In the genomic region with DNA sequence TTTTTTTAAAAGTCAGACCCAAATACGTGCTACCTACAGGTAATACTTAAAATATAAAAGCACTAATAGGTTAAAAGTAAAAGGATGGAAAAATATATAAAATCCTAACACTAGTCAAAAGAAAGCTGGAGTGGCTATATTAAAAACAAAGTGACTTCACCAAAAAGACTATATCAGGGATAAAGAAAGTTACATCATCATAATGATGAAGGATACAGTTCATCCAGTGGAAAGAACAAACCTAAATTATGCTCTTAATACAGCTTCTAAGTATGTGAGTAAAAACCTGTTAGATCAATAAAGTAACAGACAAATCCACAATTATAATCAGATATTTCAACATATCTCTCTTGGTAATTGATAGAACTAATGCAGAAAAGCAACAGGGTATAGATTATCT, we compare ENCODE assay signal across 15 cellular contexts. TPM values are rescaled to one million over a fixed set of nuclear protein-coding genes. Genes with fewer than 3 reads are reported as not detected.
DNase-seq lines count a peak whose midpoint lies in the region; ATAC-seq and TF ChIP-seq lines count a peak whose summit lies in the region.
"Had no signal": no experiment of that assay in that cellular context is flagged by ENCODE, and none has a peak within 500 bp of the region (broad histone marks: within the 10 kb centered on the region; RNA-seq: fewer than 3 reads in every experiment).

No MANE protein-coding gene starts in this region.

- H3K4me1 Mint-ChIP-seq in CD8-positive, alpha-beta memory T cell = peaks cover 43 to 54% (median 52%) of the 10 kb centered on the region in 3 donors
- peaks cover 21% of the 10 kb centered on the region for H3K4me1 Mint-ChIP-seq in activated T-helper 17 cell treated with anti-CD3 and anti-CD28 coated beads, Interleukin-2, amount 50 U/mL, for 72 hours
- peaks cover 31 to 52% (median 46%) of the 10 kb centered on the region in 7 donors for H3K4me1 Mint-ChIP-seq in naive thymus-derived CD4-positive, alpha-beta T cell

- peaks cover 16% of the 10 kb centered on the region for H3K4me1 ChIP-seq in CD8-positive, alpha-beta memory T cell (ENCODE audit: insufficient read depth, low read length)
- H3K4me1 ChIP-seq in HEK293 (ENCODE audit: control insufficient read depth, insufficient read depth, low read length) (peaks cover 16% of the 10 kb centered on the region; the same call in 1 of the 2 replicates), aorta (ENCODE audit: control insufficient read depth in 1 of 2, insufficient read depth in 2 of 2, low read length in 2 of 2) (no peaks in the 10 kb centered on the region)
- H3K4me1 ChIP-seq in naive thymus-derived CD4-positive, alpha-beta T cell (ENCODE audit: control insufficient read depth in 2 of 2, insufficient read depth in 2 of 2, low read length in 2 of 2) = peaks cover 12% of the 10 kb centered on the region in 2 donors

- 84 to 88% methylated on average over 1 of the region's 1 CpG for WGBS in aorta, 2 donors

- H3K27me3 ChIP-seq in CD8-positive, alpha-beta memory T cell (ENCODE audit: insufficient read depth, low read length, poor library complexity, severe bottlenecking) = no peaks in the 10 kb centered on the region
- H3K27me3 ChIP-seq in naive thymus-derived CD4-positive, alpha-beta T cell (ENCODE audit: control insufficient read depth in 2 of 2, insufficient read depth in 2 of 2, low read length in 2 of 2) = no peaks in the 10 kb centered on the region
- no peaks in the 10 kb centered on the region for H3K27me3 ChIP-seq in aorta (ENCODE audit: control insufficient read depth in 1 of 2, insufficient read depth in 2 of 2, low read length in 1 of 2)
- H3K27me3 ChIP-seq: thyroid gland had no signal

- H3K4me3 ChIP-seq in CD8-positive, alpha-beta memory T cell (ENCODE audit: low read length) = no peak overlapping the region
- H3K4me3 ChIP-seq in HEK293 (ENCODE audit: low read depth, low read length) (no peak overlapping the region), aorta (ENCODE audit: low read length in 2 of 2) (no peak overlapping the region)
- H3K4me3 ChIP-seq in naive thymus-derived CD4-positive, alpha-beta T cell (ENCODE audit: low read length) = no peak overlapping the region

- no peak overlapping the region for H3K27ac Mint-ChIP-seq in CD8-positive, alpha-beta memory T cell
- H3K27ac Mint-ChIP-seq in activated T-helper 17 cell treated with anti-CD3 and anti-CD28 coated beads, Interleukin-2, amount 50 U/mL, for 72 hours = no peak overlapping the region
- peak overlapping the region in 4 of 9 donors; percentile 89 to 99 (median 98) for H3K27ac Mint-ChIP-seq in naive thymus-derived CD4-positive, alpha-beta T cell

- intact Hi-C loops in naive thymus-derived CD4-positive, alpha-beta T cell (cut with micrococcal nuclease) = loop anchor here in 1 of 2 donors (5.0 kb wide), 1 partner anchor 35 kb away; a partner anchor contains a TSS
- intact Hi-C loops in aorta (cut with DNase I) = no loop called here

- peak overlapping the region; percentile 94 to 100 (median 100) for H3K4me3 Mint-ChIP-seq in CD8-positive, alpha-beta memory T cell
- H3K4me3 Mint-ChIP-seq in activated T-helper 17 cell treated with anti-CD3 and anti-CD28 coated beads, Interleukin-2, amount 50 U/mL, for 72 hours = peak overlapping the region; percentile 97
- H3K4me3 Mint-ChIP-seq in naive thymus-derived CD4-positive, alpha-beta T cell = peak overlapping the region in 9 of 10 donors; percentile 97 to 100 (median 99)

- peaks cover 5 to 13% (median 10%) of the 10 kb centered on the region in 3 donors for H3K36me3 Mint-ChIP-seq in CD8-positive, alpha-beta memory T cell
- H3K36me3 Mint-ChIP-seq in activated T-helper 17 cell treated with anti-CD3 and anti-CD28 coated beads, Interleukin-2, amount 50 U/mL, for 72 hours (ENCODE audit: low read depth) = no peaks in the 10 kb centered on the region
- peaks cover 17 to 34% (median 22%) of the 10 kb centered on the region in 5 donors for H3K36me3 Mint-ChIP-seq in naive thymus-derived CD4-positive, alpha-beta T cell

- H3K9me3 ChIP-seq in CD8-positive, alpha-beta memory T cell (ENCODE audit: low read length) = peaks cover 5% of the 10 kb centered on the region
- H3K9me3 ChIP-seq in HEK293 (ENCODE audit: control insufficient read depth, insufficient read depth, low read depth, low read length) (peaks cover 28% of the 10 kb centered on the region), aorta (ENCODE audit: control insufficient read depth, low read length) (no peaks in the 10 kb centered on the region)
- peaks cover 0 to 13% (median 0%) of the 10 kb centered on the region in 3 experiments for H3K9me3 ChIP-seq in naive thymus-derived CD4-positive, alpha-beta T cell (ENCODE audit: control insufficient read depth in 2 of 3, low read length in 3 of 3)
- H3K9me3 ChIP-seq: thyroid gland had no signal

- TF ChIP-seq CTCF in HEK293 (tag by site-specific recombination; IDR thresholded peaks at IDR 0.05) = no peak

- no peaks in the 10 kb centered on the region for H3K36me3 ChIP-seq in CD8-positive, alpha-beta memory T cell (ENCODE audit: insufficient read depth, low read length)
- H3K36me3 ChIP-seq in HEK293 (ENCODE audit: control insufficient read depth in 2 of 2, insufficient read depth in 1 of 2, low read length in 2 of 2) = peaks cover 0 to 26% of the 10 kb centered on the region in 2 experiments; a peak in 2 of 3 replicates
- peaks cover 0 to 7% (median 0%) of the 10 kb centered on the region in 3 experiments for H3K36me3 ChIP-seq in naive thymus-derived CD4-positive, alpha-beta T cell (ENCODE audit: control insufficient read depth in 2 of 3, insufficient read depth in 3 of 3, low read length in 3 of 3)
- H3K36me3 ChIP-seq in aorta (ENCODE audit: control insufficient read depth in 1 of 2, insufficient read depth in 2 of 2, low read length in 1 of 2) = no peaks in the 10 kb centered on the region
- H3K36me3 ChIP-seq: thyroid gland had no signal

- peaks cover 17 to 28% (median 23%) of the 10 kb centered on the region in 5 donors for H3K9me3 Mint-ChIP-seq in CD8-positive, alpha-beta memory T cell
- peaks cover 9% of the 10 kb centered on the region for H3K9me3 Mint-ChIP-seq in activated T-helper 17 cell treated with anti-CD3 and anti-CD28 coated beads, Interleukin-2, amount 50 U/mL, for 72 hours
- peaks cover 7 to 41% (median 24%) of the 10 kb centered on the region in 11 donors for H3K9me3 Mint-ChIP-seq in naive thymus-derived CD4-positive, alpha-beta T cell

- CTCF ChIA-PET in CD8-positive, alpha-beta memory T cell (lab: Charles Lee) = interaction anchor here (2.2 kb wide), 1 partner anchor 87 kb away, joined by 4 read pairs; a partner anchor contains a TSS
- CTCF ChIA-PET in HEK293 (lab: Yijun Ruan, JAX) = interaction anchor here (1.0 to 1.7 kb wide), 3 partner anchors 8 to 577 kb away, joined by 4 to 9 read pairs (median 5); no protein-coding TSS in a partner anchor
- CTCF ChIA-PET in naive thymus-derived CD4-positive, alpha-beta T cell (lab: Charles Lee) = no interaction called here

- no peak overlapping the region for H3K27ac ChIP-seq in CD8-positive, alpha-beta memory T cell (ENCODE audit: low read depth, low read length)
- H3K27ac ChIP-seq in HEK293 (ENCODE audit: extremely low read depth, low read depth, low read length) (no peak overlapping the region), aorta (ENCODE audit: low read depth in 1 of 2, low read length in 2 of 2) (no peak overlapping the region)
- H3K27ac ChIP-seq in naive thymus-derived CD4-positive, alpha-beta T cell (ENCODE audit: low read depth, low read length) = no peak overlapping the region
- H3K27ac ChIP-seq: thyroid gland had no signal

- POLR2A ChIA-PET in CD8-positive, alpha-beta memory T cell (lab: Charles Lee) = interaction anchor here (1.3 to 1.5 kb wide), 2 partner anchors 34 to 87 kb away, joined by 3 to 4 read pairs; a partner anchor contains a TSS
- POLR2A ChIA-PET in HEK293 (lab: Yijun Ruan, JAX) = interaction anchor here (1.1 to 2.3 kb wide), 3 partner anchors 33 to 211 kb away, joined by 3 to 9 read pairs (median 4); a partner anchor contains a TSS
- POLR2A ChIA-PET in naive thymus-derived CD4-positive, alpha-beta T cell (lab: Charles Lee) = interaction anchor here (2.8 to 3.4 kb wide), 2 partner anchors 33 to 60 kb away, joined by 12 to 13 read pairs; a partner anchor contains a TSS

- ATAC-seq in activated T-helper 17 cell treated with anti-CD3 and anti-CD28 coated beads, Interleukin-2, amount 50 U/mL, for 72 hours (replicated peaks) = no peak
- ATAC-seq in naive thymus-derived CD4-positive, alpha-beta T cell = no peak
- no peak for ATAC-seq in GM18907 (IDR thresholded peaks at IDR 0.05; ENCODE audit: unreplicated experiment)
- ATAC-seq in aorta (ENCODE audit: low FRiP score) = no peak

- peaks cover 11 to 14% of the 10 kb centered on the region in 2 donors for H3K27me3 Mint-ChIP-seq in CD8-positive, alpha-beta memory T cell
- peaks cover 6% of the 10 kb centered on the region for H3K27me3 Mint-ChIP-seq in activated T-helper 17 cell treated with anti-CD3 and anti-CD28 coated beads, Interleukin-2, amount 50 U/mL, for 72 hours
- H3K27me3 Mint-ChIP-seq in naive thymus-derived CD4-positive, alpha-beta T cell = peaks cover 0 to 14% (median 6%) of the 10 kb centered on the region in 5 donors

- DNase-seq in CD8-positive, alpha-beta memory T cell = no peak
- no peak for DNase-seq in naive thymus-derived CD4-positive, alpha-beta T cell
- DNase-seq in AG08395 (ENCODE audit: low spot score) = no peak
- DNase-seq in SK-N-DZ (ENCODE audit: low spot score) = no peak
- DNase-seq in aorta = no peak
- DNase-seq: activated CD4-positive, CD25-positive, alpha-beta regulatory T cell; activated naive CD4-positive, alpha-beta T cell treated with anti-CD3 and anti-CD28 coated beads, Interleukin-2, amount 50 U/mL, for 16 hours; NCI-H1092 treated with DMSO at 0.1 percent for 48 hours; NCI-H345; RPMI8226; small intestine; thyroid gland had no signal

RNA-seq across cellular contexts. Expression of a gene that starts 1.1 kb away (rescaled TPM):
- total RNA-seq in CD8-positive, alpha-beta memory T cell = 10 to 100 TPM; 16.8 to 21.3 TPM
- polyA plus RNA-seq in CD8-positive, alpha-beta memory T cell = 12.0 TPM
- 10 to 100 TPM; 12.1 to 20.9 TPM for total RNA-seq in activated T-helper 17 cell treated with anti-CD3 and anti-CD28 coated beads, Interleukin-2, amount 50 U/mL, for 72 hours
- 10 to 100 TPM; 22.7 to 85.2 (median 35.2) TPM for total RNA-seq in naive thymus-derived CD4-positive, alpha-beta T cell
- polyA plus RNA-seq in naive thymus-derived CD4-positive, alpha-beta T cell = 10 to 100 TPM; 12.0 to 22.9 TPM
- 10.8 and 31.1 TPM in 2 replicates for polyA plus RNA-seq in SK-N-DZ (2014; cell fraction: cytosol; rRNA removed)
- polyA plus RNA-seq in SK-N-DZ (2014; cell fraction: nucleus; rRNA removed) = 25.6 and 30.7 TPM in 2 replicates
- total RNA-seq in aorta = 10 to 100 TPM; 14.9 to 28.9 TPM
- 1 to 10 TPM; 1.5 to 7.9 TPM for polyA plus RNA-seq in aorta

RNA-seq across cellular contexts. Expression of a gene that starts 33.6 kb away (rescaled TPM):
- 10 to 100 TPM; 18.9 to 19.5 TPM for total RNA-seq in CD8-positive, alpha-beta memory T cell
- 23.2 TPM for polyA plus RNA-seq in CD8-positive, alpha-beta memory T cell
- 10 to 100 TPM; 12.6 to 25.3 TPM for total RNA-seq in activated T-helper 17 cell treated with anti-CD3 and anti-CD28 coated beads, Interleukin-2, amount 50 U/mL, for 72 hours
- total RNA-seq in naive thymus-derived CD4-positive, alpha-beta T cell = 10 to 100 TPM; 13.9 to 49.5 (median 22.1) TPM
- 10 to 100 TPM; 18.4 to 21.2 TPM for polyA plus RNA-seq in naive thymus-derived CD4-positive, alpha-beta T cell
- 22.4 and 23.9 TPM in 2 replicates for polyA plus RNA-seq in SK-N-DZ (2014; cell fraction: cytosol; rRNA removed)
- 8.8 and 13.8 TPM in 2 replicates for polyA plus RNA-seq in SK-N-DZ (2014; cell fraction: nucleus; rRNA removed)
- 10 to 100 TPM; 12.0 to 20.4 TPM for total RNA-seq in aorta
- polyA plus RNA-seq in aorta = 1 to 10 TPM; 2.1 to 7.1 TPM
